Comparison of ENCODE assay signal across 19 cellular contexts in genomic region chr1:6506210-6507036, GRCh38. TPM values are rescaled to one million over a fixed set of nuclear protein-coding genes. Genes with fewer than 3 reads are reported as not detected.
"Had no signal": no experiment of that assay in that cellular context is flagged by ENCODE, and none has a peak within 500 bp of the region (broad histone marks: within the 10 kb centered on the region; RNA-seq: fewer than 3 reads in every experiment).

No MANE protein-coding gene starts in this region.

- H3K27me3 ChIP-seq: brain microvascular endothelial cell, gastrocnemius medialis had no signal

- ATAC-seq: activated naive CD8-positive, alpha-beta T cell treated with anti-CD3 and anti-CD28 coated beads, Interleukin-2, amount 50 U/mL, for 24 hours; esophagus mucosa; natural killer cell; stimulated activated naive CD8-positive, alpha-beta T cell treated with anti-CD3 and anti-CD28 coated beads, Interleukin-15, Interleukin-2, amounts not matched to agents 100 U/mL and 50 U/mL, for 24 hours had no signal

- H3K36me3 ChIP-seq: brain microvascular endothelial cell, gastrocnemius medialis, tibial artery had no signal

- H3K27ac ChIP-seq: brain microvascular endothelial cell, coronary artery, gastrocnemius medialis, tibial artery, VCaP had no signal

- H3K4me3 ChIP-seq: coronary artery, gastrocnemius medialis, tibial artery had no signal

- H3K9me3 ChIP-seq: gastrocnemius medialis, tibial artery had no signal

- DNase-seq: activated CD4-positive, alpha-beta T cell treated with anti-CD3 and anti-CD28 coated beads for 1 hour; activated CD8-positive, alpha-beta memory T cell treated with anti-CD3 and anti-CD28 coated beads for 24 hours; activated CD8-positive, alpha-beta memory T cell treated with anti-CD3 and anti-CD28 coated beads, Interleukin-2, amount 50 U/mL, for 48 hours; activated effector memory CD4-positive, alpha-beta T cell treated with Interleukin-2 at 50 U/mL for 16 hours; activated naive CD4-positive, alpha-beta T cell treated with anti-CD3 and anti-CD28 coated beads, Interleukin-2, amount 10 ng/mL, durations not matched to agents 7 days and 5 days; activated naive CD8-positive, alpha-beta T cell treated with anti-CD3 and anti-CD28 coated beads, Interleukin-2, amount 50 U/mL, for 24 hours; activated T-cell treated with anti-CD3 and anti-CD28 coated beads, Interleukin-2, amount 50 U/mL, for 48 hours; brain microvascular endothelial cell; effector CD4-positive, alpha-beta T cell; gastrocnemius medialis; kidney glomerular epithelial cell; natural killer cell; stimulated activated naive CD8-positive, alpha-beta T cell treated with anti-CD3 and anti-CD28 coated beads, Interleukin-15, Interleukin-2, amounts not matched to agents 100 U/mL and 50 U/mL, for 24 hours; T-helper 2 cell; tibial artery had no signal

RNA-seq across cellular contexts. Expression of gene TAS1R1, which starts 48.7 kb away (rescaled TPM):
- total RNA-seq: esophagus mucosa, gastrocnemius medialis, natural killer cell, progenitor cell of endocrine pancreas had no signal
